Comparison of ENCODE assay signal across 18 cellular contexts in genomic region chr17:78318407-78318806, GRCh38. TPM values are rescaled to one million over a fixed set of nuclear protein-coding genes. Genes with fewer than 3 reads are reported as not detected.
DNase-seq lines count a peak whose midpoint lies in the region; ATAC-seq and TF ChIP-seq lines count a peak whose summit lies in the region.
"Had no signal": no experiment of that assay in that cellular context is flagged by ENCODE, and none has a peak within 500 bp of the region (broad histone marks: within the 10 kb centered on the region; RNA-seq: fewer than 3 reads in every experiment).

No MANE protein-coding gene starts in this region.

- H3K9me3 ChIP-seq in RWPE2 (ENCODE audit: severe bottlenecking) (no peaks in the 10 kb centered on the region), stomach (no peaks in the 10 kb centered on the region), WERI-Rb-1 (ENCODE audit: severe bottlenecking) (no peaks in the 10 kb centered on the region)
- H3K9me3 ChIP-seq: MG63 had no signal

- 63 to 94% (median 86%) methylated on average over 7 to 8 of the region's 8 CpGs for WGBS in stomach, 5 donors

- no peak for TF ChIP-seq POLR2A in stomach (IDR thresholded peaks at IDR 0.05)

- no peak overlapping the region for H3K4me3 ChIP-seq in H7 (ENCODE audit: insufficient read depth, low read depth, low read length)
- no peak overlapping the region for H3K4me3 ChIP-seq in RWPE2 (ENCODE audit: severe bottlenecking)
- H3K4me3 ChIP-seq in stomach, result no peak overlapping the region
- no peak overlapping the region for H3K4me3 ChIP-seq in WERI-Rb-1 (ENCODE audit: low read depth, low read length)
- H3K4me3 ChIP-seq: GM12878, MG63 had no signal

- H3K4me1 ChIP-seq in RWPE2 (ENCODE audit: insufficient read depth, poor library complexity, severe bottlenecking), result peaks cover 35% of the 10 kb centered on the region
- peaks cover 42 to 62% (median 51%) of the 10 kb centered on the region in 4 donors for H3K4me1 ChIP-seq in stomach

- H3K27me3 ChIP-seq in H7 (ENCODE audit: control insufficient read depth, insufficient read depth, low read length) (no peaks in the 10 kb centered on the region), RWPE2 (ENCODE audit: insufficient read depth, poor library complexity, severe bottlenecking) (no peaks in the 10 kb centered on the region), stomach (peaks cover 0 to 12% (median 0%) of the 10 kb centered on the region in 3 donors), WERI-Rb-1 (ENCODE audit: insufficient read depth, low read depth, severe bottlenecking) (no peaks in the 10 kb centered on the region)
- H3K27me3 ChIP-seq: MG63 had no signal

- peak overlapping the region; percentile 90 for H3K27ac ChIP-seq in RWPE2 (ENCODE audit: poor library complexity, severe bottlenecking)
- peak overlapping the region in 4 of 5 donors; percentile 85 to 96 (median 90) for H3K27ac ChIP-seq in stomach
- H3K27ac ChIP-seq in WERI-Rb-1, result no peak overlapping the region

- ATAC-seq in RWPE2 (ENCODE audit: low read depth), result no peak
- ATAC-seq in HG02970 (IDR thresholded peaks at IDR 0.05; ENCODE audit: low FRiP score, unreplicated experiment), result no peak
- ATAC-seq in GM19351 (IDR thresholded peaks at IDR 0.05; ENCODE audit: unreplicated experiment), result no peak
- no peak for ATAC-seq in HG02840 (IDR thresholded peaks at IDR 0.05; ENCODE audit: low FRiP score, unreplicated experiment)
- ATAC-seq: Right ventricle myocardium inferior had no signal

- intact Hi-C loops in stomach (cut with DNase I; ENCODE audit: low total_unique reads), result no loop called here

- H3K36me3 ChIP-seq in H7 (replicated peaks; ENCODE audit: control insufficient read depth, insufficient read depth, low read length) (no peaks in the 10 kb centered on the region), RWPE2 (ENCODE audit: low read depth) (no peaks in the 10 kb centered on the region), stomach (no peaks in the 10 kb centered on the region), WERI-Rb-1 (no peaks in the 10 kb centered on the region)
- H3K36me3 ChIP-seq: MG63 had no signal

- DNase-seq in H7, result peak; percentile 43
- DNase-seq in RWPE2 (ENCODE audit: low spot score), result no peak
- DNase-seq in islet precursor cell, result peak; percentile 52
- DNase-seq in stomach, result no peak
- no peak for DNase-seq in WERI-Rb-1
- DNase-seq: AML-193, DMS53, EL, Kasumi-1, MG63, NCI-H1048, NCI-H1436 treated with DMSO at 0.1 percent for 48 hours, NCI-H2029 had no signal

- no peak for TF ChIP-seq EP300 in stomach (IDR thresholded peaks at IDR 0.05)

- TF ChIP-seq CTCF in RWPE2 (IDR thresholded peaks at IDR 0.05; ENCODE audit: poor library complexity, severe bottlenecking), result no peak
- no peak for TF ChIP-seq CTCF in stomach (IDR thresholded peaks at IDR 0.05)
- no peak for TF ChIP-seq CTCF in WERI-Rb-1 (IDR thresholded peaks at IDR 0.05; ENCODE audit: low read depth, low read length)

RNA-seq across cellular contexts. Expression of gene SOCS3, which starts 41.5 kb away (rescaled TPM):
- total RNA-seq in H7 (2014; rRNA removed; shearing (Covaris generic)), result 13.3 and 26.9 TPM in 2 replicates
- total RNA-seq in stomach, result 10 to 100 TPM; 48.4 to 62.9 (median 52.2) TPM
- 10 to 100 TPM; 18.7 to 46.9 (median 39.7) TPM for polyA plus RNA-seq in stomach

Comparison
In these comparisons a context has a peak if more than half of its experiments do, and no peak if none do; other contexts are left out.
1. DNase-seq: peak in H7 (single experiment) and islet precursor cell (single experiment); none in RWPE2 (single experiment), stomach (single experiment) and WERI-Rb-1 (single experiment).